Comparison of ENCODE assay signal across 9 cellular contexts in genomic region chr11:102666331-102666957, GRCh38. TPM values are rescaled to one million over a fixed set of nuclear protein-coding genes. Genes with fewer than 3 reads are reported as not detected.
DNase-seq lines count a peak whose midpoint lies in the region; ATAC-seq, FAIRE-seq and TF ChIP-seq lines count a peak whose summit lies in the region.
"Had no signal": no experiment of that assay in that cellular context is flagged by ENCODE, and none has a peak within 500 bp of the region (broad histone marks: within the 10 kb centered on the region; RNA-seq: fewer than 3 reads in every experiment).

No MANE protein-coding gene starts in this region.

- no peak overlapping the region for H3K4me2 ChIP-seq in astrocyte (ENCODE audit: low read length)

- ATAC-seq in HG02852 (IDR thresholded peaks at IDR 0.05; ENCODE audit: unreplicated experiment): peak; percentile 48

- H3K4me1 ChIP-seq in astrocyte (ENCODE audit: insufficient read depth, low read length) (no peaks in the 10 kb centered on the region), testis (no peaks in the 10 kb centered on the region)

- no peak overlapping the region for H3K27ac ChIP-seq in astrocyte (ENCODE audit: low read depth, low read length)
- H3K27ac ChIP-seq in testis: no peak overlapping the region

- H3K27me3 ChIP-seq in astrocyte (ENCODE audit: insufficient read depth, low read length) (no peaks in the 10 kb centered on the region), testis (no peaks in the 10 kb centered on the region)

- no peak overlapping the region for H3K27ac Mint-ChIP-seq in astrocyte (ENCODE audit: unreplicated experiment)

- H3K4me1 Mint-ChIP-seq in astrocyte (ENCODE audit: low read depth, unreplicated experiment): peaks cover 2% of the 10 kb centered on the region

- FAIRE-seq in astrocyte (lab: Jason Lieb, UNC): peak; percentile 69

- 16 to 18% methylated on average over 4 of the region's 4 CpGs for WGBS in testis, 2 donors

- H3K27me3 Mint-ChIP-seq in astrocyte (ENCODE audit: low read depth, unreplicated experiment): peaks cover 3% of the 10 kb centered on the region

- no peaks in the 10 kb centered on the region for H4K20me1 ChIP-seq in astrocyte (ENCODE audit: insufficient read depth, low read length)

- TF ChIP-seq CTCF in AG09309 (IDR thresholded peaks at IDR 0.05; ENCODE audit: control insufficient read depth, insufficient read depth, low read depth, low read length, missing control alignments): peak; percentile 80
- TF ChIP-seq CTCF in astrocyte (IDR thresholded peaks at IDR 0.05; ENCODE audit: insufficient read depth, low read depth, low read length): peak; percentile 90
- TF ChIP-seq CTCF in testis (IDR thresholded peaks at IDR 0.05): peak; percentile 42 to 80 (median 72)

- H3K9ac ChIP-seq in astrocyte (ENCODE audit: low read length): no peak overlapping the region

- DNase-seq in AG09309 (ENCODE audit: low read depth): peak; percentile 8
- peak; percentile 4 for DNase-seq in GDM1 (lab: John Stamatoyannopoulos, UW)
- DNase-seq in NCI-H2107 treated with DMSO at 0.1 percent for 48 hours (lab: John Stamatoyannopoulos, UW; ENCODE audit: unreplicated experiment): peak; percentile 27
- DNase-seq in astrocyte (ENCODE audit: low read depth): peak; percentile 5
- peak; percentile 56 for DNase-seq in iris pigment epithelial cell (ENCODE audit: low read depth)
- DNase-seq in testis: peak; percentile 31
- DNase-seq in NK-92 (lab: John Stamatoyannopoulos, UW; ENCODE audit: unreplicated experiment): no peak

- TF ChIP-seq POLR2A in testis (IDR thresholded peaks at IDR 0.05): no peak

- no peaks in the 10 kb centered on the region for H3K36me3 Mint-ChIP-seq in astrocyte (ENCODE audit: low read depth, unreplicated experiment)

- no peak overlapping the region for H3K4me3 Mint-ChIP-seq in astrocyte (ENCODE audit: unreplicated experiment)

- H3K9me3 Mint-ChIP-seq in astrocyte (ENCODE audit: unreplicated experiment): peaks cover 3% of the 10 kb centered on the region

- intact Hi-C loops in testis (cut with DNase I; ENCODE audit: low total_unique reads): loop anchor here (10.0 kb wide), 1 partner anchor 172 kb away; no protein-coding TSS in a partner anchor

- H3K79me2 ChIP-seq in astrocyte (ENCODE audit: insufficient read depth, low read length): no peaks in the 10 kb centered on the region

- H3K36me3 ChIP-seq in astrocyte (ENCODE audit: insufficient read depth, low read length): no peaks in the 10 kb centered on the region
- H3K36me3 ChIP-seq in testis (ENCODE audit: low read depth, missing control alignments): no peaks in the 10 kb centered on the region

- H2AFZ ChIP-seq in astrocyte (ENCODE audit: low read depth, low read length): no peak overlapping the region

- no peaks in the 10 kb centered on the region for H3K9me3 ChIP-seq in astrocyte (ENCODE audit: insufficient read depth, low read depth, low read length)
- no peaks in the 10 kb centered on the region for H3K9me3 ChIP-seq in testis

- H3K4me3 ChIP-seq in AG09309 (ENCODE audit: control insufficient read depth, low read depth, low read length) (no peak overlapping the region), astrocyte (ENCODE audit: insufficient read depth, low read depth, low read length) (no peak overlapping the region), testis (no peak overlapping the region)

RNA-seq across cellular contexts. Expression of gene MMP27, which starts 39.1 kb away (rescaled TPM):
- total RNA-seq in astrocyte (not detected in 2 replicates), testis (not detected)
- polyA plus RNA-seq in testis (ENCODE audit: insufficient read depth, low read depth, low replicate concordance): not detected
- total RNA-seq: mononuclear cell had no signal

RNA-seq across cellular contexts. Expression of gene MMP20, which starts 41.3 kb away (rescaled TPM):
- total RNA-seq in astrocyte: not detected in 2 replicates
- total RNA-seq in testis: 1 to 10 TPM in 1 of 2 donors, not detected in 1; 3.1 TPM
- 15.5 TPM for polyA plus RNA-seq in testis (ENCODE audit: insufficient read depth, low read depth, low replicate concordance)

RNA-seq across cellular contexts. Expression of gene MMP8, which starts 58.3 kb away (rescaled TPM):
- total RNA-seq in astrocyte (not detected in 2 replicates), testis (1 to 10 TPM in 1 of 2 donors, under 1 TPM in 1; 0.25 to 2.0 TPM)
- polyA plus RNA-seq in testis (ENCODE audit: insufficient read depth, low read depth, low replicate concordance): 0.25 TPM
